21 cellular contexts compared by ENCODE assay signal in the genomic region with DNA sequence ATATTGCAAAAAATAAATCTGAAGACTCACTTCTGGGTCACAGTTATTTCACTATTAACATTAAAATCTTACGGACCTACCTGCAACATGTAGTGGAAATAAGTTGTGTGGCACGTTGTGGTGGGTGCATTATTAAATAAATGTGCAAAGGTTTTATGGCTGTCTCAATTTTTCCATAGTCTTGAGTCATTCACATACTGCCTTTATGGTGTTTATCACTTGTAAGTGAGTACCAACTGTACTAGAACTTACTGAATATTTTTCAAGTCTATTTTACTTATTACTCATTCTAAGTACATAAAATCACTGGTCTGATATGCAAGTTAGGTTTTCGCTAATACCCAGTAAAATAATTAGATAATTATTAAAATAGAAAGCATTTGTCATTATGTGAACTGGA.
"Had no signal": no experiment of that assay in that cellular context is flagged by ENCODE, and none has a peak within 500 bp of the region (broad histone marks: within the 10 kb centered on the region; RNA-seq: fewer than 3 reads in every experiment).

No MANE protein-coding gene starts in this region.

- H3K4me1 Mint-ChIP-seq: mesothelial cell of epicardium, naive B cell, nephron, neural progenitor cell had no signal

- H3K27ac Mint-ChIP-seq: mesothelial cell of epicardium, naive B cell, nephron, neural progenitor cell, progenitor cell of endocrine pancreas had no signal

- ATAC-seq: foreskin keratinocyte, gastroesophageal sphincter, heart left ventricle, left cardiac atrium, left lung, mucosa of descending colon, sciatic nerve had no signal

- H3K4me3 Mint-ChIP-seq: mesothelial cell of epicardium, naive B cell, nephron, neural progenitor cell had no signal

- DNase-seq: dermis blood vessel endothelial cell; effector memory CD4-positive, alpha-beta T cell; foreskin keratinocyte; heart left ventricle; left cardiac atrium; left lung; mesenchymal stem cell; mucosa of descending colon; naive B cell; stimulated activated CD4-positive, alpha-beta T cell treated with anti-CD3 and anti-CD28 coated beads, Interleukin-12 subunit alpha, Interleukin-12 subunit beta, amount 100 ng/mL, for 4 hours; stimulated activated CD4-positive, alpha-beta T cell treated with anti-CD3 and anti-CD28 coated beads, Interleukin-1b, Interleukin-23, amount 100 ng/mL, for 48 hours; stimulated activated CD4-positive, alpha-beta T cell treated with anti-CD3 and anti-CD28 coated beads, Interleukin-4, amount 100 ng/mL, for 1 hour; stimulated activated CD8-positive, alpha-beta memory T cell treated with anti-CD3 and anti-CD28 coated beads, Interleukin-4, amount 100 ng/mL, for 48 hours; stimulated activated naive CD4-positive, alpha-beta T cell treated with Interleukin-2 at 50 U/mL for 16 hours; upper lobe of left lung had no signal

- H3K9me3 Mint-ChIP-seq: mesothelial cell of epicardium, naive B cell, nephron, neural progenitor cell had no signal

- H3K27me3 Mint-ChIP-seq: naive B cell, progenitor cell of endocrine pancreas had no signal
